21 cellular contexts compared by ENCODE assay signal in genomic region chr3:194579091-194579606, GRCh38. TPM values are rescaled to one million over a fixed set of nuclear protein-coding genes. Genes with fewer than 3 reads are reported as not detected.
DNase-seq lines count a peak whose midpoint lies in the region; ATAC-seq, FAIRE-seq and TF ChIP-seq lines count a peak whose summit lies in the region.
"Had no signal": no experiment of that assay in that cellular context is flagged by ENCODE, and none has a peak within 500 bp of the region (broad histone marks: within the 10 kb centered on the region; RNA-seq: fewer than 3 reads in every experiment).

No MANE protein-coding gene starts in this region.

- peaks cover 3% of the 10 kb centered on the region for H3K79me1 ChIP-seq in mesenchymal stem cell (replicated peaks; ENCODE audit: low read length, poor library complexity, severe bottlenecking)

- no peak overlapping the region for H2BK15ac ChIP-seq in mesenchymal stem cell (ENCODE audit: low read depth, poor library complexity, severe bottlenecking)

- peak overlapping the region; percentile 47 for H2AK5ac ChIP-seq in mesenchymal stem cell (ENCODE audit: low read length, severe bottlenecking)

- no peaks in the 10 kb centered on the region for H3K9me3 ChIP-seq in A549
- no peaks in the 10 kb centered on the region for H3K9me3 ChIP-seq in SK-N-SH
- H3K9me3 ChIP-seq in mesenchymal stem cell (ENCODE audit: control insufficient read depth, low read length), result no peaks in the 10 kb centered on the region
- H3K9me3 ChIP-seq in ovary, result no peaks in the 10 kb centered on the region
- H3K9me3 ChIP-seq: breast epithelium, SJSA1, tibial nerve had no signal

- intact Hi-C loops in Right ventricle myocardium inferior (cut with DNase I) (loop anchor here (2.0 kb wide), 1 partner anchor 102 kb away; no protein-coding TSS in a partner anchor), ovary (cut with DNase I) (no loop called here)

- H3K79me2 ChIP-seq in SK-N-SH (ENCODE audit: insufficient read depth), result peaks cover 4% of the 10 kb centered on the region

- H3F3A ChIP-seq in SK-N-SH (replicated peaks; ENCODE audit: insufficient read depth), result peaks cover 49% of the 10 kb centered on the region

- no peak overlapping the region for H3K23ac ChIP-seq in mesenchymal stem cell (ENCODE audit: low read length in 2 of 2)

- H2AFZ ChIP-seq in SK-N-SH (ENCODE audit: low read depth) (peak overlapping the region; percentile 35; the same call in 1 of the 2 replicates), mesenchymal stem cell (ENCODE audit: low read depth, low read length) (no peak overlapping the region)

- H4K8ac ChIP-seq in mesenchymal stem cell (ENCODE audit: low read length), result no peak overlapping the region

- H3K4me2 ChIP-seq in A549, result no peak overlapping the region
- no peak overlapping the region for H3K4me2 ChIP-seq in SK-N-SH
- H3K4me2 ChIP-seq in mesenchymal stem cell (ENCODE audit: low read length, poor library complexity, severe bottlenecking), result no peak overlapping the region

- no peaks in the 10 kb centered on the region for H3K27me3 ChIP-seq in SK-N-SH (ENCODE audit: insufficient read depth)
- H3K27me3 ChIP-seq in mesenchymal stem cell (ENCODE audit: control insufficient read depth in 1 of 2, insufficient read depth in 1 of 2, low read length in 2 of 2), result no peaks in the 10 kb centered on the region
- H3K27me3 ChIP-seq in ovary, result no peaks in the 10 kb centered on the region
- H3K27me3 ChIP-seq: breast epithelium, SJSA1, tibial nerve had no signal

- TF ChIP-seq RAD21 in A549 (conservative IDR thresholded peaks at IDR 0.05 in 1 of 2, IDR thresholded peaks at IDR 0.05 in 1 of 2) (no peak), SK-N-SH (IDR thresholded peaks at IDR 0.05; ENCODE audit: low read length) (no peak)

- TF ChIP-seq POLR2A in A549 (IDR thresholded peaks at IDR 0.05; ENCODE audit: low read length) (no peak), ovary (IDR thresholded peaks at IDR 0.05) (no peak)

- H2BK5ac ChIP-seq in mesenchymal stem cell (ENCODE audit: low read depth, low read length, poor library complexity, severe bottlenecking), result no peak overlapping the region

- H3K18ac ChIP-seq in mesenchymal stem cell (ENCODE audit: low read depth in 1 of 2, low read length in 2 of 2), result peak overlapping the region in 1 of 2 experiments; percentile 73

- peak overlapping the region in 1 of 2 experiments; percentile 49 for H3K4ac ChIP-seq in mesenchymal stem cell (ENCODE audit: low read depth in 1 of 2, low read length in 2 of 2)

- H3K9ac ChIP-seq in SK-N-SH, result peak overlapping the region; percentile 42; the same call in 1 of the 2 replicates
- peak overlapping the region; percentile 75 for H3K9ac ChIP-seq in mesenchymal stem cell (ENCODE audit: low read length)

- POLR2A ChIA-PET in A549 (lab: Yijun Ruan, JAX), result interaction anchor here (0.6 kb wide), 1 partner anchor 18 kb away, joined by 3 read pairs; no protein-coding TSS in a partner anchor
- POLR2A ChIA-PET in SK-N-SH (lab: Yijun Ruan, JAX), result interaction anchor here (1.0 kb wide), 1 partner anchor 10 kb away, joined by 4 read pairs; no protein-coding TSS in a partner anchor

- no peak for TF ChIP-seq CTCF in A549 (IDR thresholded peaks at IDR 0.05)
- TF ChIP-seq CTCF in SK-N-SH (IDR thresholded peaks at IDR 0.05), result no peak
- no peak for TF ChIP-seq CTCF in ovary (IDR thresholded peaks at IDR 0.05)

- 88% methylated on average over 3 of the region's 8 CpGs for WGBS in A549 (ENCODE audit: missing lambda C conversion rate)
- WGBS in SK-N-SH (ENCODE audit: low lambda C conversion rate), result 70% methylated on average over 3 of the region's 8 CpGs
- WGBS in mesenchymal stem cell, result 67% methylated on average over 8 of the region's 8 CpGs
- 48 to 70% (median 59%) methylated on average over 8 of the region's 8 CpGs for WGBS in ovary, 3 donors

- H2BK120ac ChIP-seq in mesenchymal stem cell (ENCODE audit: low read depth, low read length), result peak overlapping the region; percentile 13

- CTCF ChIA-PET in A549 (lab: Yijun Ruan, JAX), result interaction anchor here (0.7 to 5.3 kb wide), 3 partner anchors 16 to 264 kb away, joined by 3 to 30 read pairs (median 3); no protein-coding TSS in a partner anchor
- CTCF ChIA-PET in SK-N-SH (lab: Yijun Ruan, JAX), result interaction anchor here (0.9 to 2.0 kb wide), 3 partner anchors 94 to 245 kb away, joined by 3 to 6 read pairs (median 3); no protein-coding TSS in a partner anchor

- DNase-seq in A549 (ENCODE audit: low read depth in 1 of 2, low spot score in 1 of 2) (no peak), SK-N-SH (peak; percentile 71), Right ventricle myocardium inferior (ENCODE audit: missing footprints) (peak; percentile 83), mesenchymal stem cell (peak; percentile 88), ovary (no peak), DMS79 treated with DMSO at 0.1 percent for 48 hours (lab: John Stamatoyannopoulos, UW) (no peak), globus pallidus (ENCODE audit: low spot score) (no peak)
- DNase-seq: 8988T; activated CD4-positive, alpha-beta T cell treated with anti-CD3 and anti-CD28 coated beads for 36 hours; activated CD8-positive, alpha-beta memory T cell treated with anti-CD3 and anti-CD28 coated beads, Interleukin-2, amount 50 U/mL, for 48 hours; activated naive CD4-positive, alpha-beta T cell; CD4-positive, alpha-beta memory T cell; effector memory CD8-positive, alpha-beta T cell; NCI-H1105 treated with DMSO at 0.1 percent for 48 hours; stimulated activated CD4-positive, alpha-beta T cell treated with anti-CD3 and anti-CD28 coated beads, Interleukin-2, amount 100 ng/mL, for 24 hours; T1000 had no signal

- H3K4me3 ChIP-seq in A549 (no peak overlapping the region), SK-N-SH (ENCODE audit: low read depth in 2 of 2, low read length in 1 of 2) (no peak overlapping the region), mesenchymal stem cell (ENCODE audit: insufficient read depth in 1 of 2, low read depth in 1 of 2, low read length in 2 of 2) (no peak overlapping the region), ovary (no peak overlapping the region)
- H3K4me3 ChIP-seq: breast epithelium, GM12878, SJSA1, tibial nerve had no signal

- peak overlapping the region; percentile 74 to 93; a peak in 5 of 6 replicates for H3K27ac ChIP-seq in A549
- peak overlapping the region; percentile 60 to 93 for H3K27ac ChIP-seq in SK-N-SH (ENCODE audit: low read depth in 2 of 2, low read length in 1 of 2)
- no peak overlapping the region for H3K27ac ChIP-seq in mesenchymal stem cell (ENCODE audit: low read length, poor library complexity, severe bottlenecking)
- H3K27ac ChIP-seq in ovary, result no peak overlapping the region
- H3K27ac ChIP-seq: breast epithelium, tibial nerve had no signal

- H2BK12ac ChIP-seq in mesenchymal stem cell (ENCODE audit: low read length in 2 of 2), result peak overlapping the region; percentile 21 to 96

- no peak overlapping the region for H3K14ac ChIP-seq in mesenchymal stem cell (ENCODE audit: low read length in 2 of 2)

- TF ChIP-seq EP300 in A549 (IDR thresholded peaks at IDR 0.05) (no peak), SK-N-SH (IDR thresholded peaks at IDR 0.05; ENCODE audit: borderline replicate concordance in 1 of 2, low read depth in 1 of 2, low read length in 1 of 2) (peak; percentile 12 to 19; a peak in 1 of 4 replicates), ovary (IDR thresholded peaks at IDR 0.05) (no peak)

- peaks cover 42% of the 10 kb centered on the region for H3K4me1 ChIP-seq in A549
- H3K4me1 ChIP-seq in SK-N-SH (ENCODE audit: control insufficient read depth in 1 of 2, insufficient read depth in 2 of 2, low read depth in 1 of 2, low read length in 1 of 2), result peaks cover 2 to 40% of the 10 kb centered on the region in 2 experiments; a peak in 3 of 4 replicates
- peaks cover 12% of the 10 kb centered on the region for H3K4me1 ChIP-seq in mesenchymal stem cell (ENCODE audit: control insufficient read depth, insufficient read depth, low read depth, low read length)
- H3K4me1 ChIP-seq in ovary (ENCODE audit: insufficient read depth), result no peaks in the 10 kb centered on the region
- H3K4me1 ChIP-seq: breast epithelium had no signal

- H3K9me2 ChIP-seq in SK-N-SH, result no peaks in the 10 kb centered on the region

- FAIRE-seq in A549 (lab: Jason Lieb, UNC), result no peak
- FAIRE-seq: GM12878 had no signal

- H4K91ac ChIP-seq in mesenchymal stem cell (ENCODE audit: low read length), result no peak overlapping the region

- H4K20me1 ChIP-seq in SK-N-SH (ENCODE audit: insufficient read depth), result no peaks in the 10 kb centered on the region

- ATAC-seq in A549 (no peak), Right ventricle myocardium inferior (peak; percentile 81), GM21576 (IDR thresholded peaks at IDR 0.05; ENCODE audit: unreplicated experiment) (no peak)
- ATAC-seq: activated CD4-positive, alpha-beta T cell treated with anti-CD3 and anti-CD28 coated beads for 36 hours; effector memory CD8-positive, alpha-beta T cell; GM12878 had no signal

- H3K36me3 ChIP-seq in SK-N-SH (replicated peaks in 1 of 2; ENCODE audit: control insufficient read depth in 1 of 2, insufficient read depth in 2 of 2, low read length in 1 of 2) (no peaks in the 10 kb centered on the region), mesenchymal stem cell (ENCODE audit: control insufficient read depth in 1 of 2, insufficient read depth in 2 of 2, low read depth in 1 of 2, low read length in 2 of 2) (no peaks in the 10 kb centered on the region), ovary (no peaks in the 10 kb centered on the region)
- H3K36me3 ChIP-seq: breast epithelium, tibial nerve had no signal

TF ChIP-seq in A549, 52 proteins besides CTCF, POLR2A, EP300 and RAD21 (continues in another document):
- TF ChIP-seq RCOR1 (IDR thresholded peaks at IDR 0.05; ENCODE audit: low read depth, low read length) (no peak), BHLHE40 (IDR thresholded peaks at IDR 0.05; ENCODE audit: low read depth, low read length) (no peak)

TF ChIP-seq in SK-N-SH, 30 proteins besides CTCF, POLR2A, EP300 and RAD21 (continues in another document):
- TF ChIP-seq NRF1 (IDR thresholded peaks at IDR 0.05; ENCODE audit: low read depth, low read length), result no peak
- TF ChIP-seq ELF1 (IDR thresholded peaks at IDR 0.05), result no peak
- TF ChIP-seq SIN3A (IDR thresholded peaks at IDR 0.05; ENCODE audit: borderline replicate concordance, low read depth, low read length), result no peak
- TF ChIP-seq MEF2A (IDR thresholded peaks at IDR 0.05; ENCODE audit: borderline replicate concordance, low read depth), result no peak

RNA-seq across cellular contexts. Expression of gene TMEM44, which starts 54.1 kb away (rescaled TPM):
- polyA plus RNA-seq in A549 (2011; rRNA removed) (16.0 and 20.9 TPM in 2 replicates), A549 (2017; fragmentation: RNase III; extraction: RNeasy Plus Mini Kit Qiagen cat#74134 plus additional on column Dnase treatment) (13.9 to 17.0 TPM (median 16.6 TPM) in 3 replicates), SK-N-SH (2012; rRNA removed) (22.6 and 26.1 TPM in 2 replicates), ovary (10 to 100 TPM in 1 of 2 donors, 1 to 10 TPM in 1; 8.6 to 12.3 TPM)
- 16.1 and 18.0 TPM in 2 replicates for polyA plus RNA-seq in A549 (2012; cell fraction: cytosol; rRNA removed)
- polyA plus RNA-seq in A549 (2012; cell fraction: nucleus; rRNA removed), result 57.4 and 74.7 TPM in 2 replicates
- polyA minus RNA-seq in A549 (2011; rRNA and poly(A)+ RNA removed), result 19.1 and 22.5 TPM in 2 replicates
- 10.9 and 14.7 TPM in 2 replicates for polyA plus RNA-seq in SK-N-SH (2012; cell fraction: cytosol; rRNA removed)
- polyA plus RNA-seq in SK-N-SH (2012; cell fraction: nucleus; rRNA removed), result 98.9 and 101 TPM in 2 replicates
- total RNA-seq in Right ventricle myocardium inferior (6.1 TPM), ovary (1 to 10 TPM; 3.4 to 9.6 (median 5.6) TPM)
- polyA plus RNA-seq in mesenchymal stem cell (2013, experiment 1 of 2), result 13.6 TPM
- 13.3 TPM for polyA plus RNA-seq in mesenchymal stem cell (2013, experiment 2 of 2)

Comparison
In these comparisons a context has a peak if more than half of its experiments do, and no peak if none do; other contexts are left out.
1. DNase-seq: peak in SK-N-SH (single experiment), Right ventricle myocardium inferior (single experiment) and mesenchymal stem cell (single experiment); none in A549 (0 of 2), ovary (0 of 5), DMS79 treated with DMSO at 0.1 percent for 48 hours (single experiment) and globus pallidus (single experiment).
2. H3K27ac ChIP-seq: peak in A549 (2 of 2) and SK-N-SH (2 of 2); none in mesenchymal stem cell (single experiment) and ovary (0 of 2).
3. Of the 12 proteins assayed by ChIP-seq in both A549 and SK-N-SH: peak only in A549: none; only in SK-N-SH: EP300; in both: none; in neither: 11.